ENCODE assay signal across 21 cellular contexts in genomic region chrX:68919707-68920106, GRCh38.
DNase-seq lines count a peak whose midpoint lies in the region; ATAC-seq lines count a peak whose summit lies in the region.
"Had no signal": no experiment of that assay in that cellular context is flagged by ENCODE, and none has a peak within 500 bp of the region (broad histone marks: within the 10 kb centered on the region; RNA-seq: fewer than 3 reads in every experiment).

No MANE protein-coding gene starts in this region.

- H3K27ac Mint-ChIP-seq in stimulated activated naive CD8-positive, alpha-beta T cell treated with anti-CD3 and anti-CD28 coated beads, Interleukin-15, amount 100 ng/mL, for 72 hours = no peak overlapping the region
- H3K27ac Mint-ChIP-seq: CD8-positive, alpha-beta memory T cell; HFFc6 had no signal

- H3K9me3 Mint-ChIP-seq in stimulated activated naive CD8-positive, alpha-beta T cell treated with anti-CD3 and anti-CD28 coated beads, Interleukin-15, amount 100 ng/mL, for 72 hours = no peaks in the 10 kb centered on the region
- H3K9me3 Mint-ChIP-seq: CD8-positive, alpha-beta memory T cell; HFFc6 had no signal

- no peak overlapping the region for H3K4me3 Mint-ChIP-seq in stimulated activated naive CD8-positive, alpha-beta T cell treated with anti-CD3 and anti-CD28 coated beads, Interleukin-15, amount 100 ng/mL, for 72 hours
- H3K4me3 Mint-ChIP-seq: CD8-positive, alpha-beta memory T cell; HFFc6 had no signal

- H3K4me1 Mint-ChIP-seq in stimulated activated naive CD8-positive, alpha-beta T cell treated with anti-CD3 and anti-CD28 coated beads, Interleukin-15, amount 100 ng/mL, for 72 hours = peaks cover 6% of the 10 kb centered on the region

- peaks cover 8% of the 10 kb centered on the region for H3K27me3 Mint-ChIP-seq in stimulated activated naive CD8-positive, alpha-beta T cell treated with anti-CD3 and anti-CD28 coated beads, Interleukin-15, amount 100 ng/mL, for 72 hours

- DNase-seq in stimulated activated naive CD8-positive, alpha-beta T cell treated with anti-CD3 and anti-CD28 coated beads, Interleukin-15, amount 100 ng/mL, for 72 hours = no peak
- no peak for DNase-seq in stimulated activated naive CD8-positive, alpha-beta T cell treated with anti-CD3 and anti-CD28 coated beads, Interleukin-15, Interleukin-2, amounts not matched to agents 100 U/mL and 50 U/mL, for 24 hours
- DNase-seq in OCI-M1 (lab: John Stamatoyannopoulos, UW) (peak; percentile 18), sciatic nerve (ENCODE audit: low spot score) (no peak), mesenteric fat pad (ENCODE audit: low spot score) (no peak)
- DNase-seq: C1 segment of cervical spinal cord; CD8-positive, alpha-beta memory T cell; DMS53; EL; HFFc6; MM.1S; NCI-H1092; NCI-H2081; NCI-H2171 treated with DMSO at 0.1 percent for 48 hours; NCI-H446 treated with DMSO at 0.1 percent for 48 hours; NCI-H69; Peyer's patch had no signal

- ATAC-seq in stimulated activated naive CD8-positive, alpha-beta T cell treated with anti-CD3 and anti-CD28 coated beads, Interleukin-15, amount 100 ng/mL, for 72 hours = peak; percentile 42
- no peak for ATAC-seq in stimulated activated naive CD8-positive, alpha-beta T cell treated with anti-CD3 and anti-CD28 coated beads, Interleukin-15, Interleukin-2, amounts not matched to agents 100 U/mL and 50 U/mL, for 24 hours
- peak; percentile 67 for ATAC-seq in GM21619 (IDR thresholded peaks at IDR 0.05; ENCODE audit: unreplicated experiment)
- ATAC-seq in sciatic nerve = peak; percentile 80
- ATAC-seq in GM21367 (IDR thresholded peaks at IDR 0.05; ENCODE audit: unreplicated experiment) = no peak
- no peak for ATAC-seq in GM21576 (IDR thresholded peaks at IDR 0.05; ENCODE audit: unreplicated experiment)
- ATAC-seq: A549 had no signal

- intact Hi-C loops in sciatic nerve (cut with DNase I) = no loop called here

Comparison
In these comparisons a context has a peak if more than half of its experiments do, and no peak if none do; other contexts are left out.
1. ATAC-seq: peak in stimulated activated naive CD8-positive, alpha-beta T cell treated with anti-CD3 and anti-CD28 coated beads, Interleukin-15, amount 100 ng/mL, for 72 hours (single experiment), GM21619 (single experiment) and sciatic nerve (single experiment); none in stimulated activated naive CD8-positive, alpha-beta T cell treated with anti-CD3 and anti-CD28 coated beads, Interleukin-15, Interleukin-2, amounts not matched to agents 100 U/mL and 50 U/mL, for 24 hours (single experiment), GM21367 (single experiment) and GM21576 (single experiment).